ENCODE assay signal across 8 cellular contexts in the genomic region with DNA sequence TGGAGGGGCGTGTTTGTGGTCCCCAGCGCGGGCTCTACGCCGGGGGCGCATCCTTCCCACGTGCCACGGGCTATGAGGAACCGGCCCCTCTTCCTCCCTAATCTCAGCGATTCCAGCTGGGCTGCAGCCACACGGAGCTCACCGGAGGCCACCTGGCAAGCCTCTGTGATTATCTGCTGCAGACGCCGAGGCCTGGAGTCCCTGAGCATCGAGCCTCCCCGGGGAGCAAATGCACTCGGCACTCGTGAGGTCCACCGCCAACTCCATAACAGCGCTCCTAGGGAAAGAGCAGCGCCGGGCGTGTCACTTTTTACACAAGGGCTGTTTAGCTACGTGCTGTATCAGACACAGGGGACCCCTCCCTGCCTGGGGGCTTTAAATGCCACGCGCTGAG.
DNase-seq lines count a peak whose midpoint lies in the region; ATAC-seq and TF ChIP-seq lines count a peak whose summit lies in the region.

No MANE protein-coding gene starts in this region.

- no peaks in the 10 kb centered on the region for H3K27me3 ChIP-seq in parathyroid adenoma (ENCODE audit: control insufficient read depth, insufficient read depth, low read length)
- peaks cover 32% of the 10 kb centered on the region for H3K27me3 ChIP-seq in osteoblast (ENCODE audit: insufficient read depth, low read length)

- no peak for TF ChIP-seq CTCF in activated CD8-positive, alpha-beta T cell treated with anti-CD3 and anti-CD28 coated beads for 36 hours (IDR thresholded peaks at IDR 0.05)
- TF ChIP-seq CTCF in parathyroid adenoma (IDR thresholded peaks at IDR 0.05), result no peak
- no peak for TF ChIP-seq CTCF in osteoblast (IDR thresholded peaks at IDR 0.05; ENCODE audit: extremely low read depth, low read depth, low read length)

- no peak overlapping the region for H3K27ac ChIP-seq in parathyroid adenoma
- H3K27ac ChIP-seq in osteoblast (ENCODE audit: low read depth, low read length), result no peak overlapping the region

- no peaks in the 10 kb centered on the region for H3K9me3 Mint-ChIP-seq in activated CD8-positive, alpha-beta T cell treated with anti-CD3 and anti-CD28 coated beads for 36 hours

- no peak overlapping the region for H3K4me3 ChIP-seq in parathyroid adenoma (ENCODE audit: low read depth, low read length)
- H3K4me3 ChIP-seq in osteoblast (ENCODE audit: insufficient read depth, low read length), result no peak overlapping the region

- POLR2A ChIA-PET in activated CD8-positive, alpha-beta T cell treated with anti-CD3 and anti-CD28 coated beads for 36 hours (lab: Charles Lee), result no interaction called here

- peak overlapping the region; percentile 54 for H3K4me3 Mint-ChIP-seq in activated CD8-positive, alpha-beta T cell treated with anti-CD3 and anti-CD28 coated beads for 36 hours

- H3K4me1 ChIP-seq in parathyroid adenoma (no peaks in the 10 kb centered on the region), osteoblast (ENCODE audit: insufficient read depth, low read length) (no peaks in the 10 kb centered on the region)

- CTCF ChIA-PET in activated CD8-positive, alpha-beta T cell treated with anti-CD3 and anti-CD28 coated beads for 36 hours (lab: Charles Lee), result interaction anchor here (1.5 kb wide), 1 partner anchor 19 kb away, joined by 7 read pairs; no protein-coding TSS in a partner anchor

- H3K36me3 ChIP-seq in parathyroid adenoma (ENCODE audit: control insufficient read depth, insufficient read depth, low read length) (no peaks in the 10 kb centered on the region), osteoblast (ENCODE audit: insufficient read depth, low read length) (no peaks in the 10 kb centered on the region)

- intact Hi-C loops in activated CD8-positive, alpha-beta T cell treated with anti-CD3 and anti-CD28 coated beads for 36 hours (cut with micrococcal nuclease), result no loop called here

- H3K4me1 Mint-ChIP-seq in activated CD8-positive, alpha-beta T cell treated with anti-CD3 and anti-CD28 coated beads for 36 hours (ENCODE audit: low read depth), result peaks cover 11% of the 10 kb centered on the region

- no peak overlapping the region for H3K27ac Mint-ChIP-seq in activated CD8-positive, alpha-beta T cell treated with anti-CD3 and anti-CD28 coated beads for 36 hours

- no peaks in the 10 kb centered on the region for H3K9me3 ChIP-seq in parathyroid adenoma (ENCODE audit: control insufficient read depth, low read length)
- H3K9me3 ChIP-seq in osteoblast (ENCODE audit: low read depth, low read length), result no peaks in the 10 kb centered on the region

- no peak overlapping the region for H3K9ac ChIP-seq in parathyroid adenoma

- ATAC-seq in GM19397 (IDR thresholded peaks at IDR 0.05; ENCODE audit: unreplicated experiment) (peak; percentile 24), HG02885 (IDR thresholded peaks at IDR 0.05; ENCODE audit: poor library complexity, unreplicated experiment) (no peak)
- peak; percentile 26 for ATAC-seq in activated CD8-positive, alpha-beta T cell treated with anti-CD3 and anti-CD28 coated beads for 36 hours

- H3K79me2 ChIP-seq in parathyroid adenoma, result no peaks in the 10 kb centered on the region
- no peaks in the 10 kb centered on the region for H3K79me2 ChIP-seq in osteoblast (ENCODE audit: insufficient read depth, low read length)

- H4K20me1 ChIP-seq in osteoblast (ENCODE audit: insufficient read depth, low read length), result no peaks in the 10 kb centered on the region

- peak; percentile 33 for DNase-seq in NCI-H1092 (lab: John Stamatoyannopoulos, UW)
- peak; percentile 12 for DNase-seq in activated CD8-positive, alpha-beta T cell treated with anti-CD3 and anti-CD28 coated beads for 36 hours
- no peak for DNase-seq in osteoblast (ENCODE audit: insufficient read length, low spot score, missing footprints)
- DNase-seq in stimulated activated CD4-positive, alpha-beta T cell treated with anti-CD3 and anti-CD28 coated beads, Interleukin-12 subunit alpha, Interleukin-12 subunit beta, amount 100 ng/mL, for 4 hours, result no peak
- no peak for DNase-seq in NCI-H446 treated with DMSO at 0.1 percent for 48 hours (lab: John Stamatoyannopoulos, UW)

- peaks cover 6% of the 10 kb centered on the region for H3K27me3 Mint-ChIP-seq in activated CD8-positive, alpha-beta T cell treated with anti-CD3 and anti-CD28 coated beads for 36 hours

- no peak overlapping the region for H3K4me2 ChIP-seq in parathyroid adenoma (ENCODE audit: low read length)
- H3K4me2 ChIP-seq in osteoblast (ENCODE audit: insufficient read depth, low read length), result no peak overlapping the region

- peak overlapping the region; percentile 61 for H2AFZ ChIP-seq in parathyroid adenoma
- H2AFZ ChIP-seq in osteoblast (ENCODE audit: low read length), result no peak overlapping the region

- no peaks in the 10 kb centered on the region for H3K36me3 Mint-ChIP-seq in activated CD8-positive, alpha-beta T cell treated with anti-CD3 and anti-CD28 coated beads for 36 hours (ENCODE audit: low read depth)

Comparison
In these comparisons a context has a peak if more than half of its experiments do, and no peak if none do; other contexts are left out.
1. DNase-seq: peak in NCI-H1092 (single experiment) and activated CD8-positive, alpha-beta T cell treated with anti-CD3 and anti-CD28 coated beads for 36 hours (single experiment); none in osteoblast (single experiment), stimulated activated CD4-positive, alpha-beta T cell treated with anti-CD3 and anti-CD28 coated beads, Interleukin-12 subunit alpha, Interleukin-12 subunit beta, amount 100 ng/mL, for 4 hours (single experiment) and NCI-H446 treated with DMSO at 0.1 percent for 48 hours (single experiment).